ENCODE assay signal across 1 cellular context in genomic region chr5:145463634-145464033, GRCh38.
A peak's percentile ranks its signal among the peaks of the same experiment; 100 is the strongest.
TF ChIP-seq lines count a peak whose summit lies in the region.

No MANE protein-coding gene starts in this region.

TF ChIP-seq in K562, 482 proteins besides CTCF, POLR2A, EP300 and RAD21 (continued from another document):
- TF ChIP-seq RREB1 (CRISPR knock-in tag; IDR thresholded peaks at IDR 0.05) (no peak), ZNF165 (CRISPR knock-in tag; IDR thresholded peaks at IDR 0.05; ENCODE audit: borderline replicate concordance) (no peak), CEBPB (tag; IDR thresholded peaks at IDR 0.05) (peak; percentile 37; the same call in 1 of the 2 replicates), ATF7 (IDR thresholded peaks at IDR 0.05) (peak; percentile 39; the same call in 1 of the 2 replicates), ATF3 (IDR thresholded peaks at IDR 0.05) (peak; percentile 79), ATF3 (CRISPR knock-in tag; conservative IDR thresholded peaks at IDR 0.05) (no peak), HDAC8 (tag; IDR thresholded peaks at IDR 0.05) (no peak)
